ENCODE assay signal across 14 cellular contexts in genomic region chr7:40808409-40808942, GRCh38.
DNase-seq lines count a peak whose midpoint lies in the region; ATAC-seq and TF ChIP-seq lines count a peak whose summit lies in the region.
"Had no signal": no experiment of that assay in that cellular context is flagged by ENCODE, and none has a peak within 500 bp of the region (broad histone marks: within the 10 kb centered on the region; RNA-seq: fewer than 3 reads in every experiment).

No MANE protein-coding gene starts in this region.

- no peaks in the 10 kb centered on the region for H3K27me3 Mint-ChIP-seq in osteocyte (ENCODE audit: unreplicated experiment)

- H3K9me3 ChIP-seq in DOHH2 (ENCODE audit: control insufficient read depth, insufficient read depth, low read length): peaks cover 70% of the 10 kb centered on the region
- no peaks in the 10 kb centered on the region for H3K9me3 ChIP-seq in RWPE2 (ENCODE audit: severe bottlenecking)
- H3K9me3 ChIP-seq: Peyer's patch had no signal

- H3K4me3 ChIP-seq in DOHH2 (ENCODE audit: low read length) (peak overlapping the region; percentile 8; the same call in 1 of the 2 replicates), RWPE2 (ENCODE audit: severe bottlenecking) (no peak overlapping the region)
- H3K4me3 ChIP-seq: Peyer's patch had no signal

- DNase-seq in RWPE2 (ENCODE audit: low spot score) (no peak), epithelial cell of prostate (ENCODE audit: low read depth, low spot score) (no peak), osteocyte (ENCODE audit: extremely low spot score, unreplicated experiment) (peak; percentile 92), NCI-H774 (lab: John Stamatoyannopoulos, UW) (no peak), MV-4-11 (lab: John Stamatoyannopoulos, UW) (no peak), D341Med (ENCODE audit: low spot score) (no peak)
- DNase-seq: activated T-cell treated with anti-CD3 and anti-CD28 coated beads, Interleukin-2, amount 50 U/mL, for 4 hours; hypothalamus; NCI-H2081; Peyer's patch; stimulated activated CD8-positive, alpha-beta memory T cell treated with anti-CD3 and anti-CD28 coated beads, Interleukin-4, amount 100 ng/mL, for 48 hours had no signal

- H3F3A ChIP-seq in DOHH2 (ENCODE audit: control insufficient read depth, insufficient read depth): peaks cover 33% of the 10 kb centered on the region

- ATAC-seq in RWPE2 (ENCODE audit: low read depth): peak; percentile 66
- ATAC-seq in GM19324 (IDR thresholded peaks at IDR 0.05; ENCODE audit: low FRiP score, unreplicated experiment): no peak
- ATAC-seq: activated T-cell treated with anti-CD3 and anti-CD28 coated beads, Interleukin-2, amount 50 U/mL, for 4 hours; WTC11 had no signal

- peak overlapping the region; percentile 88 for H3K27ac Mint-ChIP-seq in osteocyte (ENCODE audit: unreplicated experiment)
- H3K27ac Mint-ChIP-seq: WTC11 had no signal

- peaks cover 71% of the 10 kb centered on the region for H3K36me3 ChIP-seq in DOHH2 (ENCODE audit: control insufficient read depth, low read length)
- H3K36me3 ChIP-seq in RWPE2 (ENCODE audit: low read depth): no peaks in the 10 kb centered on the region
- H3K36me3 ChIP-seq: Peyer's patch had no signal

- no peak overlapping the region for H3K4me3 Mint-ChIP-seq in osteocyte (ENCODE audit: unreplicated experiment)
- H3K4me3 Mint-ChIP-seq: activated T-cell treated with anti-CD3 and anti-CD28 coated beads, Interleukin-2, amount 50 U/mL, for 4 hours; WTC11 had no signal

- H4K20me1 ChIP-seq in DOHH2 (ENCODE audit: control insufficient read depth, insufficient read depth, low read depth, low read length): no peaks in the 10 kb centered on the region

- no peaks in the 10 kb centered on the region for H3K27me3 ChIP-seq in DOHH2 (ENCODE audit: control insufficient read depth, low read length)
- H3K27me3 ChIP-seq in RWPE2 (ENCODE audit: insufficient read depth, poor library complexity, severe bottlenecking): no peaks in the 10 kb centered on the region
- H3K27me3 ChIP-seq: Peyer's patch had no signal

- peaks cover 21% of the 10 kb centered on the region for H3K36me3 Mint-ChIP-seq in osteocyte (ENCODE audit: unreplicated experiment)

- TF ChIP-seq CTCF in DOHH2 (IDR thresholded peaks at IDR 0.05; ENCODE audit: low read depth, low read length, poor library complexity, severe bottlenecking) (no peak), RWPE2 (IDR thresholded peaks at IDR 0.05; ENCODE audit: poor library complexity, severe bottlenecking) (no peak), osteocyte (IDR thresholded peaks at IDR 0.05) (no peak)

- peak overlapping the region; percentile 96 for H3K27ac ChIP-seq in DOHH2 (ENCODE audit: low read depth, low read length)
- H3K27ac ChIP-seq in RWPE2 (ENCODE audit: poor library complexity, severe bottlenecking): peak overlapping the region; percentile 52
- peak overlapping the region; percentile 58 for H3K27ac ChIP-seq in epithelial cell of prostate
- H3K27ac ChIP-seq: Peyer's patch had no signal

- H3K4me1 ChIP-seq in DOHH2 (ENCODE audit: control insufficient read depth, low read length) (peaks cover 87% of the 10 kb centered on the region), RWPE2 (ENCODE audit: insufficient read depth, poor library complexity, severe bottlenecking) (no peaks in the 10 kb centered on the region)

- peaks cover 32% of the 10 kb centered on the region for H3K9me3 Mint-ChIP-seq in osteocyte (ENCODE audit: unreplicated experiment)

- H3K79me2 ChIP-seq in DOHH2 (ENCODE audit: control insufficient read depth, low read length): no peaks in the 10 kb centered on the region

- no peaks in the 10 kb centered on the region for H3K9me2 ChIP-seq in DOHH2 (replicated peaks; ENCODE audit: control insufficient read depth, low read length)

- no peak overlapping the region; the same call in 1 of the 2 replicates for H3K4me2 ChIP-seq in DOHH2 (ENCODE audit: low read length)

- H3K4me1 Mint-ChIP-seq in osteocyte (ENCODE audit: unreplicated experiment): peaks cover 76% of the 10 kb centered on the region
